In the genomic region with DNA sequence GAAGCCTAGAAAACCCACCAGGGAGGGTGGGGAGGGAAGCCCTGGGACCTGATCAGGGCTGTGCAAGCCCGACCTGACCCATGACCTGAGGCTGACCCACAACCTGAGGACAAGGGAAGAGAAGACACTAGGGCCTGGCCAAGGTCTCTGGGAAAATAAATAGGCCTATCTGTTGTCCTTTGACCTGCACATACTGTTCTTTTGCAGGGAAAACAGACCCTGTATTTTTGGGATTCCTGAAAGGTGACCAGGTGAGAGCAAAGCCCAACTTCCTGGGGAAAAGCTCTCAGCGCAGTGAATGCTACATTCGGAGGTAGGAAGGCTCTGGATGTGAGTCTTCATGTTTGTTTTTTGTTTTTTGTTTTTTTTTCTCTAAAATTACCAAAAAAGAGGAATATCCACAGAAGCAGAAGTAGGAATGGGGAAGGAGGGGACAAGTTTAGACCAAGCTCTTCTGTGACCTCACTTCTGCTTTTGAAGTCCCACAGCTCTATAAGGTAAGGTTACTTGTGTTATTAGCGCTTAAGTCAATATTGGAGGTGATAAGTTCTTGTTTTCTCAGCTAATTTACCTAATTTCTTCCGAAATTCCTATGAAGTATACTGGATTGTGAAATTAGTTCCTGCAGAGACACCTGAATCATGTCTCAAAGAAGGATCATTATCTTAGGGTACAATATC, we compare ENCODE assay signal across 1 cellular context.
TF ChIP-seq lines count a peak whose summit lies in the region.

No MANE protein-coding gene starts in this region.

TF ChIP-seq in liver, 16 proteins besides CTCF, POLR2A, EP300 and RAD21 (continued from another document):
- TF ChIP-seq, protein P1, sequence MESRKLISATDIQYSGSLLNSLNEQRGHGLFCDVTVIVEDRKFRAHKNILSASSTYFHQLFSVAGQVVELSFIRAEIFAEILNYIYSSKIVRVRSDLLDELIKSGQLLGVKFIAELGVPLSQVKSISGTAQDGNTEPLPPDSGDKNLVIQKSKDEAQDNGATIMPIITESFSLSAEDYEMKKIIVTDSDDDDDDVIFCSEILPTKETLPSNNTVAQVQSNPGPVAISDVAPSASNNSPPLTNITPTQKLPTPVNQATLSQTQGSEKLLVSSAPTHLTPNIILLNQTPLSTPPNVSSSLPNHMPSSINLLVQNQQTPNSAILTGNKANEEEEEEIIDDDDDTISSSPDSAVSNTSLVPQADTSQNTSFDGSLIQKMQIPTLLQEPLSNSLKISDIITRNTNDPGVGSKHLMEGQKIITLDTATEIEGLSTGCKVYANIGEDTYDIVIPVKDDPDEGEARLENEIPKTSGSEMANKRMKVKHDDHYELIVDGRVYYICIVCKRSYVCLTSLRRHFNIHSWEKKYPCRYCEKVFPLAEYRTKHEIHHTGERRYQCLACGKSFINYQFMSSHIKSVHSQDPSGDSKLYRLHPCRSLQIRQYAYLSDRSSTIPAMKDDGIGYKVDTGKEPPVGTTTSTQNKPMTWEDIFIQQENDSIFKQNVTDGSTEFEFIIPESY (IDR thresholded peaks at IDR 0.05), result peak; percentile 71
- TF ChIP-seq RXRA (IDR thresholded peaks at IDR 0.05), result peak; percentile 99 to 100
- TF ChIP-seq EGR1 (IDR thresholded peaks at IDR 0.05; ENCODE audit: low read depth in 2 of 2), result peak in 1 of 2 donors; percentile 85
- peak; percentile 89 for TF ChIP-seq NR2F2 (IDR thresholded peaks at IDR 0.05)
- TF ChIP-seq FOXA1 (IDR thresholded peaks at IDR 0.05), result peak; percentile 43
- TF ChIP-seq, protein P2, sequence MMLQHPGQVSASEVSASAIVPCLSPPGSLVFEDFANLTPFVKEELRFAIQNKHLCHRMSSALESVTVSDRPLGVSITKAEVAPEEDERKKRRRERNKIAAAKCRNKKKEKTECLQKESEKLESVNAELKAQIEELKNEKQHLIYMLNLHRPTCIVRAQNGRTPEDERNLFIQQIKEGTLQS (IDR thresholded peaks at IDR 0.05), result peak; percentile 68
